ENCODE assay signal across 1 cellular context in genomic region chr14:58297412-58297761, GRCh38.
TF ChIP-seq lines count a peak whose summit lies in the region.

No MANE protein-coding gene starts in this region.

TF ChIP-seq in liver, 16 proteins besides CTCF, POLR2A, EP300 and RAD21:
- TF ChIP-seq, protein P1, sequence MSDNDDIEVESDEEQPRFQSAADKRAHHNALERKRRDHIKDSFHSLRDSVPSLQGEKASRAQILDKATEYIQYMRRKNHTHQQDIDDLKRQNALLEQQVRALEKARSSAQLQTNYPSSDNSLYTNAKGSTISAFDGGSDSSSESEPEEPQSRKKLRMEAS (IDR thresholded peaks at IDR 0.05), result no peak
- TF ChIP-seq, protein P2, sequence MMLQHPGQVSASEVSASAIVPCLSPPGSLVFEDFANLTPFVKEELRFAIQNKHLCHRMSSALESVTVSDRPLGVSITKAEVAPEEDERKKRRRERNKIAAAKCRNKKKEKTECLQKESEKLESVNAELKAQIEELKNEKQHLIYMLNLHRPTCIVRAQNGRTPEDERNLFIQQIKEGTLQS (IDR thresholded peaks at IDR 0.05), result no peak
- TF ChIP-seq, protein P3, sequence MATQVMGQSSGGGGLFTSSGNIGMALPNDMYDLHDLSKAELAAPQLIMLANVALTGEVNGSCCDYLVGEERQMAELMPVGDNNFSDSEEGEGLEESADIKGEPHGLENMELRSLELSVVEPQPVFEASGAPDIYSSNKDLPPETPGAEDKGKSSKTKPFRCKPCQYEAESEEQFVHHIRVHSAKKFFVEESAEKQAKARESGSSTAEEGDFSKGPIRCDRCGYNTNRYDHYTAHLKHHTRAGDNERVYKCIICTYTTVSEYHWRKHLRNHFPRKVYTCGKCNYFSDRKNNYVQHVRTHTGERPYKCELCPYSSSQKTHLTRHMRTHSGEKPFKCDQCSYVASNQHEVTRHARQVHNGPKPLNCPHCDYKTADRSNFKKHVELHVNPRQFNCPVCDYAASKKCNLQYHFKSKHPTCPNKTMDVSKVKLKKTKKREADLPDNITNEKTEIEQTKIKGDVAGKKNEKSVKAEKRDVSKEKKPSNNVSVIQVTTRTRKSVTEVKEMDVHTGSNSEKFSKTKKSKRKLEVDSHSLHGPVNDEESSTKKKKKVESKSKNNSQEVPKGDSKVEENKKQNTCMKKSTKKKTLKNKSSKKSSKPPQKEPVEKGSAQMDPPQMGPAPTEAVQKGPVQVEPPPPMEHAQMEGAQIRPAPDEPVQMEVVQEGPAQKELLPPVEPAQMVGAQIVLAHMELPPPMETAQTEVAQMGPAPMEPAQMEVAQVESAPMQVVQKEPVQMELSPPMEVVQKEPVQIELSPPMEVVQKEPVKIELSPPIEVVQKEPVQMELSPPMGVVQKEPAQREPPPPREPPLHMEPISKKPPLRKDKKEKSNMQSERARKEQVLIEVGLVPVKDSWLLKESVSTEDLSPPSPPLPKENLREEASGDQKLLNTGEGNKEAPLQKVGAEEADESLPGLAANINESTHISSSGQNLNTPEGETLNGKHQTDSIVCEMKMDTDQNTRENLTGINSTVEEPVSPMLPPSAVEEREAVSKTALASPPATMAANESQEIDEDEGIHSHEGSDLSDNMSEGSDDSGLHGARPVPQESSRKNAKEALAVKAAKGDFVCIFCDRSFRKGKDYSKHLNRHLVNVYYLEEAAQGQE (IDR thresholded peaks at IDR 0.05), result no peak
- TF ChIP-seq RXRA (IDR thresholded peaks at IDR 0.05), result no peak
- TF ChIP-seq HNF4A (conservative IDR thresholded peaks at IDR 0.05), result no peak
- no peak for TF ChIP-seq SP1 (IDR thresholded peaks at IDR 0.05)
- no peak for TF ChIP-seq FOXA1 (IDR thresholded peaks at IDR 0.05)
- TF ChIP-seq JUND (IDR thresholded peaks at IDR 0.05), result no peak
- no peak for TF ChIP-seq EGR1 (IDR thresholded peaks at IDR 0.05; ENCODE audit: low read depth in 2 of 2)
- TF ChIP-seq GABPA (IDR thresholded peaks at IDR 0.05 in 1 of 2, conservative IDR thresholded peaks at IDR 0.05 in 1 of 2), result no peak
